ENCODE assay signal across 28 cellular contexts in the genomic region with DNA sequence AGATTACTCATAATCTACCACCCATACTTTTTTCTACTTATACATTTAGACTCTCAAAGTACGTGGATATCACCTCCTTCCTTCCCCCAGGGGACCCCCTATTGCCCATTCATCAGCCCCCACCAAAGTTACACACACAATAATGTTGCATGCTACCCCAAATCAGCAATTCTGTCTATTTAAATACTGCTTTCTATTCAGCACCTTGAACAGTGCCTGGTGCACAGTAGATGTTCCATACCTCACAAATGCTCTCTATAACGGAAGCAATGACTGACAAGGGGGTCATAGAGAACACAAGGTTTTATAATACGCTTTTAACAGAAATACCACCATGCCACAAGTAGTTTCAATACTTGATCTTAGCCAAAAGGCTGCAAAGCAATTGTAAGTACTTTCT.
"Had no signal": no experiment of that assay in that cellular context is flagged by ENCODE, and none has a peak within 500 bp of the region (broad histone marks: within the 10 kb centered on the region; RNA-seq: fewer than 3 reads in every experiment).

No MANE protein-coding gene starts in this region.

- H3K9me3 Mint-ChIP-seq: nephron; neural progenitor cell; stimulated activated effector memory CD8-positive, alpha-beta T cell treated with anti-CD3 and anti-CD28 coated beads, Interleukin-12 subunit alpha, Interleukin-12 subunit beta, amount 100 ng/mL, for 72 hours had no signal

- H3K27ac ChIP-seq: epithelial cell of prostate, foreskin keratinocyte, gastroesophageal sphincter, heart left ventricle, hepatocyte, left lung, neural progenitor cell, parathyroid adenoma, right lobe of liver, stomach, thyroid gland had no signal

- H3K79me2 ChIP-seq: hepatocyte, parathyroid adenoma had no signal

- ATAC-seq: esophagus mucosa; foreskin keratinocyte; gastroesophageal sphincter; heart left ventricle; left cardiac atrium; left lung; naive thymus-derived CD4-positive, alpha-beta T cell; right lobe of liver; stimulated activated effector memory CD8-positive, alpha-beta T cell treated with anti-CD3 and anti-CD28 coated beads, Interleukin-12 subunit alpha, Interleukin-12 subunit beta, amount 100 ng/mL, for 72 hours had no signal

- H3K4me2 ChIP-seq: hepatocyte, neural progenitor cell, smooth muscle cell had no signal

- H3K9ac ChIP-seq: neural progenitor cell, parathyroid adenoma had no signal

- H3K4me1 Mint-ChIP-seq: stimulated activated effector memory CD8-positive, alpha-beta T cell treated with anti-CD3 and anti-CD28 coated beads, Interleukin-12 subunit alpha, Interleukin-12 subunit beta, amount 100 ng/mL, for 72 hours had no signal

- H3K27ac Mint-ChIP-seq: naive thymus-derived CD4-positive, alpha-beta T cell; nephron; neural progenitor cell; progenitor cell of endocrine pancreas; stimulated activated effector memory CD8-positive, alpha-beta T cell treated with anti-CD3 and anti-CD28 coated beads, Interleukin-12 subunit alpha, Interleukin-12 subunit beta, amount 100 ng/mL, for 72 hours had no signal

- DNase-seq: cortex of kidney; effector CD4-positive, alpha-beta T cell; foreskin keratinocyte; heart left ventricle; left cardiac atrium; left lung; mesenchymal stem cell; midbrain; naive thymus-derived CD4-positive, alpha-beta T cell; right lobe of liver; stimulated activated CD4-positive, alpha-beta T cell treated with anti-CD3 and anti-CD28 coated beads, Interleukin-12 subunit alpha, Interleukin-12 subunit beta, amount 100 ng/mL, for 4 hours; stimulated activated CD4-positive, alpha-beta T cell treated with anti-CD3 and anti-CD28 coated beads, Interleukin-1b, Interleukin-23, amount 100 ng/mL, for 48 hours; stimulated activated CD4-positive, alpha-beta T cell treated with anti-CD3 and anti-CD28 coated beads, Interleukin-4, amount 100 ng/mL, for 24 hours; stimulated activated naive CD4-positive, alpha-beta T cell treated with Interleukin-2 at 50 U/mL for 16 hours; stomach; thyroid gland; trophoblast cell had no signal

- H3K36me3 ChIP-seq: gastroesophageal sphincter, heart left ventricle, left lung, neural progenitor cell, right lobe of liver, stomach, thyroid gland had no signal

- FAIRE-seq: islet of Langerhans had no signal

- H3K4me1 ChIP-seq: foreskin keratinocyte, heart left ventricle, left lung, parathyroid adenoma, right lobe of liver, stomach, thyroid gland had no signal

- H3K27me3 ChIP-seq: neural progenitor cell, right lobe of liver, thyroid gland had no signal

- H3K4me3 Mint-ChIP-seq: naive thymus-derived CD4-positive, alpha-beta T cell; nephron; neural progenitor cell; stimulated activated effector memory CD8-positive, alpha-beta T cell treated with anti-CD3 and anti-CD28 coated beads, Interleukin-12 subunit alpha, Interleukin-12 subunit beta, amount 100 ng/mL, for 72 hours had no signal

- H3K36me3 Mint-ChIP-seq: neural progenitor cell; stimulated activated effector memory CD8-positive, alpha-beta T cell treated with anti-CD3 and anti-CD28 coated beads, Interleukin-12 subunit alpha, Interleukin-12 subunit beta, amount 100 ng/mL, for 72 hours had no signal

- H3K9me3 ChIP-seq: gastroesophageal sphincter, heart left ventricle, left lung, right lobe of liver, stomach, thyroid gland had no signal

- H2AFZ ChIP-seq: hepatocyte, neural progenitor cell, parathyroid adenoma had no signal

- H3K4me3 ChIP-seq: gastroesophageal sphincter, heart left ventricle, hepatocyte, left lung, neural progenitor cell, right lobe of liver, smooth muscle cell, stomach, thyroid gland had no signal
